2 cellular contexts compared by ENCODE assay signal in the genomic region with DNA sequence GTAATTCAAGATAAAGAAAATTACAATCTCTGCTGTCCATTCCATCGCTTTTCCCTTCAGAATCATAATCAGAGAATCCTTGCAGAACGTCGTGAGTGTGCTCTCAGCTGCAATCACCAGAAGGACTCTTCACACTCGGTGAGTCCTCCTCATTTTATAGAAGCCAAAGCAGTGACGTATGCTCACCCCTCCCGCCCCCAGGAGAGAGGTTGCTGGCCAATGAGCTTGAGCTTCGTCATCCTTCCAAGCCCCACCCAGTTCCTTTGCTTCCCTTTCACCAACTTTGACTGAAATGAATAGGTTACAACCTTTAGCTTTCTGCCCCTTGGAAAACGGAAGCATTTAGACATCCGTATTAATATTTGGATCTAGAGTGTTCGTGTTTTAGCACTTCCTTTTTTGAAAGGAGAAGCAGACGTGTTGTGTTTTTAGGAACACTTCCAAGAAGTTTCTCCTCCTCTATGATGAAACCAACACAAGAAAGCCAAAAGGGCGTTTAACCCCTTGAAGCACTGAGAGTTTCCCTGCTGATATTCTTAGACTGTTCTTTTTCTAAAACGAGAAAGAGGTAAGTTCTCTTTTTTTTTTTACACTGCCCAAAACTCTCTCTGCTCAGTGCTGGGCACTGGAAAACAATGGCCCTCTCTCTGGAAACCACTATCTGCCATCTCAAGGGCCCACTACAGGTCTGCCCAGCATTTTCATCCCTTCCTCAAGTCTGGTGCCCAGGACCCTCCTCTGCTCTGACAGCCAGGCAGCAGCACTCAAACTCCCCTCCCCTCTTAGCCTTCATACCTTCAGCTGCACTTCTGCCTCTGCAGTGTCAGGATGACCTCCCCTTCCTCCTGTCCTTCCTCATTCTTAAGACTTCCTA.
A peak's percentile ranks its signal among the peaks of the same experiment; 100 is the strongest.
TF ChIP-seq lines count a peak whose summit lies in the region.

No MANE protein-coding gene starts in this region.

TF ChIP-seq in GM12878, 131 proteins besides CTCF, POLR2A, EP300 and RAD21 (continues in another document):
- TF ChIP-seq SP1 (IDR thresholded peaks at IDR 0.05; ENCODE audit: low read depth, low read length) (peak; percentile 57), ESRRA (IDR thresholded peaks at IDR 0.05; ENCODE audit: low read length) (no peak), NFIC (IDR thresholded peaks at IDR 0.05; ENCODE audit: low read depth, low read length) (0 out of 2 replicates have a peak, but pooled peaks have one; percentile 10), CHD1 (IDR thresholded peaks at IDR 0.05; ENCODE audit: low read depth, low read length) (no peak), MTA3 (IDR thresholded peaks at IDR 0.05; ENCODE audit: borderline replicate concordance, low read length) (peak; percentile 29; the same call in 1 of the 2 replicates), BHLHE40 (IDR thresholded peaks at IDR 0.05; ENCODE audit: borderline replicate concordance in 1 of 2, low read depth in 2 of 2, low read length in 1 of 2) (no peak), IKZF1 (conservative IDR thresholded peaks at IDR 0.05) (peak; percentile 34; the same call in 1 of the 2 replicates), CBX3 (IDR thresholded peaks at IDR 0.05; ENCODE audit: borderline replicate concordance, low read depth) (no peak), EZH2 (IDR thresholded peaks at IDR 0.05; ENCODE audit: borderline replicate concordance, control insufficient read depth, low read depth, low read length) (no peak), POU2F2 (IDR thresholded peaks at IDR 0.05; ENCODE audit: borderline replicate concordance, low read depth, low read length) (peak; percentile 66; the same call in 1 of the 3 replicates), IRF4 (IDR thresholded peaks at IDR 0.05; ENCODE audit: low read depth, low read length) (no peak), YY1 (IDR thresholded peaks at IDR 0.05; ENCODE audit: low read depth, low read length) (no peak), CREM (IDR thresholded peaks at IDR 0.05; ENCODE audit: low read depth) (peak; percentile 91), SPI1 (IDR thresholded peaks at IDR 0.05; ENCODE audit: borderline replicate concordance, insufficient read depth, low read depth, low read length) (peak; percentile 64; the same call in 1 of the 2 replicates), EGR1 (IDR thresholded peaks at IDR 0.05; ENCODE audit: borderline replicate concordance in 1 of 2, low read depth in 2 of 2, low read length in 2 of 2) (no peak; a peak in 1 of 3 replicates), NR2F1 (conservative IDR thresholded peaks at IDR 0.05) (no peak), SMC3 (IDR thresholded peaks at IDR 0.05; ENCODE audit: borderline replicate concordance, low read length) (no peak), TCF3 (IDR thresholded peaks at IDR 0.05; ENCODE audit: borderline replicate concordance, insufficient read depth, low read depth, low read length) (no peak), RFX5 (IDR thresholded peaks at IDR 0.05; ENCODE audit: low read depth, low read length) (no peak), HDAC6 (IDR thresholded peaks at IDR 0.05; ENCODE audit: unreplicated experiment) (peak; percentile 60), JUNB (IDR thresholded peaks at IDR 0.05) (peak; percentile 34), FOS (IDR thresholded peaks at IDR 0.05; ENCODE audit: borderline replicate concordance, extremely low read depth, insufficient read length) (no peak), IKZF2 (IDR thresholded peaks at IDR 0.05) (peak; percentile 19 to 42; a peak in 1 of 4 replicates), LARP7 (IDR thresholded peaks at IDR 0.05) (no peak), ATF7 (IDR thresholded peaks at IDR 0.05; ENCODE audit: low read depth) (peak; percentile 63; the same call in 1 of the 2 replicates), TCF12 (IDR thresholded peaks at IDR 0.05; ENCODE audit: low read depth, low read length) (no peak), ZNF207 (IDR thresholded peaks at IDR 0.05; ENCODE audit: borderline replicate concordance) (no peak), SMAD5 (IDR thresholded peaks at IDR 0.05; ENCODE audit: low read depth) (peak; percentile 97), CREB1 (IDR thresholded peaks at IDR 0.05; ENCODE audit: low read depth) (peak; percentile 93), ZBED1 (IDR thresholded peaks at IDR 0.05; ENCODE audit: borderline replicate concordance) (peak; percentile 65; the same call in 1 of the 2 replicates), TAF1 (IDR thresholded peaks at IDR 0.05; ENCODE audit: borderline replicate concordance, low read depth, low read length) (peak; percentile 83; the same call in 1 of the 2 replicates), EED (IDR thresholded peaks at IDR 0.05; ENCODE audit: low read depth) (peak; percentile 3; the same call in 1 of the 2 replicates), SMARCA5 (IDR thresholded peaks at IDR 0.05) (no peak), RCOR1 (conservative IDR thresholded peaks at IDR 0.05; ENCODE audit: low read depth, low read length) (no peak)
- TF ChIP-seq, protein P1, sequence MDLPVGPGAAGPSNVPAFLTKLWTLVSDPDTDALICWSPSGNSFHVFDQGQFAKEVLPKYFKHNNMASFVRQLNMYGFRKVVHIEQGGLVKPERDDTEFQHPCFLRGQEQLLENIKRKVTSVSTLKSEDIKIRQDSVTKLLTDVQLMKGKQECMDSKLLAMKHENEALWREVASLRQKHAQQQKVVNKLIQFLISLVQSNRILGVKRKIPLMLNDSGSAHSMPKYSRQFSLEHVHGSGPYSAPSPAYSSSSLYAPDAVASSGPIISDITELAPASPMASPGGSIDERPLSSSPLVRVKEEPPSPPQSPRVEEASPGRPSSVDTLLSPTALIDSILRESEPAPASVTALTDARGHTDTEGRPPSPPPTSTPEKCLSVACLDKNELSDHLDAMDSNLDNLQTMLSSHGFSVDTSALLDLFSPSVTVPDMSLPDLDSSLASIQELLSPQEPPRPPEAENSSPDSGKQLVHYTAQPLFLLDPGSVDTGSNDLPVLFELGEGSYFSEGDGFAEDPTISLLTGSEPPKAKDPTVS (IDR thresholded peaks at IDR 0.05; ENCODE audit: low read depth, low read length): no peak
- TF ChIP-seq, protein P2, sequence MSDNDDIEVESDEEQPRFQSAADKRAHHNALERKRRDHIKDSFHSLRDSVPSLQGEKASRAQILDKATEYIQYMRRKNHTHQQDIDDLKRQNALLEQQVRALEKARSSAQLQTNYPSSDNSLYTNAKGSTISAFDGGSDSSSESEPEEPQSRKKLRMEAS (IDR thresholded peaks at IDR 0.05; ENCODE audit: low read depth, low read length): 0 out of 2 replicates have a peak, but pooled peaks have one; percentile 38
- TF ChIP-seq, protein P3, sequence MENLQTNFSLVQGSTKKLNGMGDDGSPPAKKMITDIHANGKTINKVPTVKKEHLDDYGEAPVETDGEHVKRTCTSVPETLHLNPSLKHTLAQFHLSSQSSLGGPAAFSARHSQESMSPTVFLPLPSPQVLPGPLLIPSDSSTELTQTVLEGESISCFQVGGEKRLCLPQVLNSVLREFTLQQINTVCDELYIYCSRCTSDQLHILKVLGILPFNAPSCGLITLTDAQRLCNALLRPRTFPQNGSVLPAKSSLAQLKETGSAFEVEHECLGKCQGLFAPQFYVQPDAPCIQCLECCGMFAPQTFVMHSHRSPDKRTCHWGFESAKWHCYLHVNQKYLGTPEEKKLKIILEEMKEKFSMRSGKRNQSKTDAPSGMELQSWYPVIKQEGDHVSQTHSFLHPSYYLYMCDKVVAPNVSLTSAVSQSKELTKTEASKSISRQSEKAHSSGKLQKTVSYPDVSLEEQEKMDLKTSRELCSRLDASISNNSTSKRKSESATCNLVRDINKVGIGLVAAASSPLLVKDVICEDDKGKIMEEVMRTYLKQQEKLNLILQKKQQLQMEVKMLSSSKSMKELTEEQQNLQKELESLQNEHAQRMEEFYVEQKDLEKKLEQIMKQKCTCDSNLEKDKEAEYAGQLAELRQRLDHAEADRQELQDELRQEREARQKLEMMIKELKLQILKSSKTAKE (IDR thresholded peaks at IDR 0.05; ENCODE audit: low read depth, poor library complexity, severe bottlenecking): no peak

TF ChIP-seq in HepG2, 621 proteins besides CTCF, POLR2A, EP300 and RAD21:
- no peak for TF ChIP-seq TOE1 (CRISPR knock-in tag; IDR thresholded peaks at IDR 0.05)
- TF ChIP-seq CREB1 (IDR thresholded peaks at IDR 0.05): peak; percentile 63; the same call in 1 of the 2 replicates
- TF ChIP-seq CREB1 (CRISPR knock-in tag; IDR thresholded peaks at IDR 0.05): no peak
TF ChIP-seq in HepG2: peak in this region for 1.
